ENCODE assay signal across 17 cellular contexts in the genomic region with DNA sequence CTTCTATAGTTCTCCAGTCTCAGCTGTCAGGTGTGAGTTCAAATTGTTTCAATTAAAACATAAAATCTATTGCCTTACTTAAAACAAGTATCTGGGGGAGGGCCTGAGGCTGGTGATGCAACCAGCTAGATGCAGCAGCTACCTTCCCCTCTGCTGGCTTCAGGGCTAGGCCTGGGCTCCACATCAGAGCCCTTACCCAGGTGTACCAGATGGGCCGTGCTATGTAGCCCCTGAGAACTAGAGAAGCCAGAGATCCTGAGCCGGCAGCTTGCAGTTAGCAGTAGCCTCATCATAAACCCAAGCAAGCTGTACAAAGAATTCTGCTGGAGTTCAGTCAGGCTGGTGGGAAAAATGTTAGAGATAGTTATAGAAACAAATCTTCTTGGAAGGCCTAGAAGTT.
"Had no signal": no experiment of that assay in that cellular context is flagged by ENCODE, and none has a peak within 500 bp of the region (broad histone marks: within the 10 kb centered on the region; RNA-seq: fewer than 3 reads in every experiment).

No MANE protein-coding gene starts in this region.

- H3K9me3 ChIP-seq: pancreas, thoracic aorta, upper lobe of left lung had no signal

- FAIRE-seq: pancreas had no signal

- H3K36me3 Mint-ChIP-seq: activated CD8-positive, alpha-beta memory T cell treated with anti-CD3 and anti-CD28 coated beads, Interleukin-2, amount 10 ng/mL, durations not matched to agents 7 days and 5 days; activated naive CD8-positive, alpha-beta T cell treated with anti-CD3 and anti-CD28 coated beads for 36 hours; memory B cell; stimulated activated memory B cell treated with anti-CD40 and anti-IgM and Interleukin-4, amounts not matched to agents 10 μg/mL and 1 μg/mL and 100 μg/mL, for 72 hours had no signal

- H3K27ac Mint-ChIP-seq: activated CD4-positive, alpha-beta memory T cell treated with anti-CD3 and anti-CD28 coated beads, Interleukin-2, amount 10 ng/mL, durations not matched to agents 7 days and 5 days; activated CD8-positive, alpha-beta memory T cell treated with anti-CD3 and anti-CD28 coated beads, Interleukin-2, amount 10 ng/mL, durations not matched to agents 7 days and 5 days; activated naive CD8-positive, alpha-beta T cell treated with anti-CD3 and anti-CD28 coated beads for 36 hours; effector memory CD8-positive, alpha-beta T cell; memory B cell; naive thymus-derived CD4-positive, alpha-beta T cell; stimulated activated memory B cell treated with anti-CD40 and anti-IgM and Interleukin-4, amounts not matched to agents 10 μg/mL and 1 μg/mL and 100 μg/mL, for 72 hours had no signal

- H3K27me3 Mint-ChIP-seq: activated naive CD8-positive, alpha-beta T cell treated with anti-CD3 and anti-CD28 coated beads for 36 hours had no signal

- H3K27ac ChIP-seq: cardiac muscle cell, pancreas, spleen, thoracic aorta, upper lobe of left lung had no signal

- H3K4me3 ChIP-seq: cardiac muscle cell, pancreas, spleen, thoracic aorta, upper lobe of left lung had no signal

- H3K4me1 ChIP-seq: upper lobe of left lung had no signal

- DNase-seq: activated CD4-positive, alpha-beta memory T cell treated with anti-CD3 and anti-CD28 coated beads, Interleukin-2, amount 10 ng/mL, durations not matched to agents 7 days and 5 days; activated CD4-positive, alpha-beta T cell treated with anti-CD3 and anti-CD28 coated beads for 48 hours; activated CD4-positive, CD25-positive, alpha-beta regulatory T cell; activated CD8-positive, alpha-beta memory T cell treated with anti-CD3 and anti-CD28 coated beads, Interleukin-2, amount 10 ng/mL, durations not matched to agents 7 days and 5 days; activated naive CD8-positive, alpha-beta T cell treated with anti-CD3 and anti-CD28 coated beads for 36 hours; amniotic stem cell; effector memory CD8-positive, alpha-beta T cell; naive thymus-derived CD4-positive, alpha-beta T cell; pancreas; spleen; stimulated activated CD4-positive, alpha-beta T cell treated with anti-CD3 and anti-CD28 coated beads, Interleukin-4, amount 100 ng/mL, for 4 hours; T-helper 2 cell; upper lobe of left lung had no signal

- ATAC-seq: activated CD8-positive, alpha-beta memory T cell treated with anti-CD3 and anti-CD28 coated beads, Interleukin-2, amount 10 ng/mL, durations not matched to agents 7 days and 5 days; effector memory CD8-positive, alpha-beta T cell; naive thymus-derived CD4-positive, alpha-beta T cell; stimulated activated memory B cell treated with anti-CD40 and anti-IgM and Interleukin-4, amounts not matched to agents 10 μg/mL and 1 μg/mL and 100 μg/mL, for 72 hours had no signal

- H3K9me3 Mint-ChIP-seq: activated CD4-positive, alpha-beta memory T cell treated with anti-CD3 and anti-CD28 coated beads, Interleukin-2, amount 10 ng/mL, durations not matched to agents 7 days and 5 days; effector memory CD8-positive, alpha-beta T cell had no signal

- H3K4me3 Mint-ChIP-seq: activated CD4-positive, alpha-beta memory T cell treated with anti-CD3 and anti-CD28 coated beads, Interleukin-2, amount 10 ng/mL, durations not matched to agents 7 days and 5 days; activated CD8-positive, alpha-beta memory T cell treated with anti-CD3 and anti-CD28 coated beads, Interleukin-2, amount 10 ng/mL, durations not matched to agents 7 days and 5 days; activated naive CD8-positive, alpha-beta T cell treated with anti-CD3 and anti-CD28 coated beads for 36 hours; effector memory CD8-positive, alpha-beta T cell; memory B cell; naive thymus-derived CD4-positive, alpha-beta T cell; stimulated activated memory B cell treated with anti-CD40 and anti-IgM and Interleukin-4, amounts not matched to agents 10 μg/mL and 1 μg/mL and 100 μg/mL, for 72 hours had no signal

- H3K27me3 ChIP-seq: cardiac muscle cell, pancreas, upper lobe of left lung had no signal

- H3K36me3 ChIP-seq: cardiac muscle cell, pancreas, spleen, thoracic aorta, upper lobe of left lung had no signal

- H3K4me1 Mint-ChIP-seq: activated CD4-positive, alpha-beta memory T cell treated with anti-CD3 and anti-CD28 coated beads, Interleukin-2, amount 10 ng/mL, durations not matched to agents 7 days and 5 days; activated CD8-positive, alpha-beta memory T cell treated with anti-CD3 and anti-CD28 coated beads, Interleukin-2, amount 10 ng/mL, durations not matched to agents 7 days and 5 days; activated naive CD8-positive, alpha-beta T cell treated with anti-CD3 and anti-CD28 coated beads for 36 hours had no signal
